Comparison of ENCODE assay signal across 26 cellular contexts in genomic region chr17:45672301-45672700, GRCh38.
DNase-seq lines count a peak whose midpoint lies in the region; ATAC-seq and TF ChIP-seq lines count a peak whose summit lies in the region.
"Had no signal": no experiment of that assay in that cellular context is flagged by ENCODE, and none has a peak within 500 bp of the region (broad histone marks: within the 10 kb centered on the region; RNA-seq: fewer than 3 reads in every experiment).

No MANE protein-coding gene starts in this region.

- intact Hi-C loops in mucosa of descending colon (cut with DNase I, micrococcal nuclease): no loop called here

- DNase-seq in NCI-H2107 (lab: John Stamatoyannopoulos, UW): peak; percentile 89
- no peak for DNase-seq in NCI-H2107 treated with DMSO at 0.1 percent for 48 hours (lab: John Stamatoyannopoulos, UW; ENCODE audit: unreplicated experiment)
- peak; percentile 95 for DNase-seq in NCI-H1436 (lab: John Stamatoyannopoulos, UW)
- peak; percentile 97 for DNase-seq in NCI-H510A treated with DMSO at 0.1 percent for 48 hours (lab: John Stamatoyannopoulos, UW)
- DNase-seq in iPS-NIHi11 (ENCODE audit: low spot score): peak; percentile 61
- DNase-seq in mucosa of descending colon: no peak
- DNase-seq in activated CD4-positive, CD25-positive, alpha-beta regulatory T cell treated with anti-CD3 and anti-CD28 coated beads, Interleukin-2, amount 50 U/mL, for 72 hours: no peak
- DNase-seq in NCI-H2081 treated with DMSO at 0.1 percent for 48 hours (lab: John Stamatoyannopoulos, UW): no peak
- DNase-seq: activated CD4-positive, alpha-beta memory T cell treated with anti-CD3 and anti-CD28 coated beads for 36 hours; activated naive CD8-positive, alpha-beta T cell treated with anti-CD3 and anti-CD28 coated beads, Interleukin-2, amount 10 ng/mL, durations not matched to agents 7 days and 5 days; caudate nucleus; cortex of kidney; effector memory CD8-positive, alpha-beta T cell; HCEC 1CT; head of caudate nucleus; KBM-7; NCI-H446; nephron progenitor cell; stimulated activated CD8-positive, alpha-beta memory T cell treated with anti-CD3 and anti-CD28 coated beads, Interleukin-4, amount 100 ng/mL, for 48 hours; stimulated activated naive CD8-positive, alpha-beta T cell treated with anti-CD3 and anti-CD28 coated beads, Interleukin-15, amount 100 ng/mL, for 72 hours; T-cell had no signal

- H3K4me1 ChIP-seq in mucosa of descending colon (ENCODE audit: low read depth): no peaks in the 10 kb centered on the region
- H3K4me1 ChIP-seq: SJSA1, vagina had no signal

- no peaks in the 10 kb centered on the region for H3K36me3 ChIP-seq in mucosa of descending colon (ENCODE audit: low read depth)
- H3K36me3 ChIP-seq: SJSA1, thyroid gland, vagina had no signal

- H3K9me3 ChIP-seq in mucosa of descending colon: no peaks in the 10 kb centered on the region
- H3K9me3 ChIP-seq: SJSA1, thyroid gland, vagina had no signal

- no peak for TF ChIP-seq CTCF in mucosa of descending colon (IDR thresholded peaks at IDR 0.05)

- no peak overlapping the region for H3K4me3 ChIP-seq in mucosa of descending colon
- H3K4me3 ChIP-seq: SJSA1, skin epidermis, thyroid gland, vagina had no signal

- ATAC-seq in mucosa of descending colon: no peak
- ATAC-seq: activated CD4-positive, CD25-positive, alpha-beta regulatory T cell treated with anti-CD3 and anti-CD28 coated beads, Interleukin-2, amount 50 U/mL, for 24 hours; effector memory CD8-positive, alpha-beta T cell; stimulated activated naive CD8-positive, alpha-beta T cell treated with anti-CD3 and anti-CD28 coated beads, Interleukin-15, amount 100 ng/mL, for 72 hours; T-cell had no signal

Comparison
In these comparisons a context has a peak if more than half of its experiments do, and no peak if none do; other contexts are left out.
1. DNase-seq: peak in NCI-H2107 (single experiment), NCI-H1436 (single experiment), NCI-H510A treated with DMSO at 0.1 percent for 48 hours (single experiment) and iPS-NIHi11 (single experiment); none in NCI-H2107 treated with DMSO at 0.1 percent for 48 hours (single experiment), mucosa of descending colon (0 of 3), activated CD4-positive, CD25-positive, alpha-beta regulatory T cell treated with anti-CD3 and anti-CD28 coated beads, Interleukin-2, amount 50 U/mL, for 72 hours (single experiment) and NCI-H2081 treated with DMSO at 0.1 percent for 48 hours (single experiment).